1 cellular context compared by ENCODE assay signal in the genomic region with DNA sequence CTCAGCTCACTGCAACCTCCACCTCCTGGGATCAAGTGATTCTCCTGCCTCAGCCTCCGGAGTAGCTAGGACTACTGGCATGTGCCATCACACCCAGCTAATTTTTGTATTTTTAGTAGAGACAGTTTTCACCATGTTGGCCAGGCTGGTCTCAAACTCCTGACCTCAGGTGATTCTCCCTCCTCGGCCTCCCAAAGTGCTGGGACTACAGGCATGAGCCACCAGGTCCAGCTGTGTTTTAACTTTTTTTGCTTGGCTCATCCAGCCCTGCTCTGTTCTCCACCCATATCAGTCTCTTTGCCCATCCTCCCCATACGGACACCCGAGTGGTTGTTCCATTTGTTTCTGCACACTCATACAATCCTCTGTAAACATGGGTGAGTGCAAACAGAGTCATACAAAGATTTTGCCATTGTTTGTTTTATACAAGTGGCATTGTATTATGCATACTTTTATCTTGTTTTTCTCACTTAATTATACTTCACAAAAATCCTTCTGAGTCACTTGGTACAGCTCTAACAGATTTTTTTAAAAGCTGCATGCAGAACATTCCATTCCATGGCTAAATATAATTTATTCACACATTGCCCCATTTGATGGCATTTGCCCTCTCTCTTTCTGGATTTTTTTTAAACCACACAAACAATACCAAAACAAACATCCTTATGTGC.
A peak's percentile ranks its signal among the peaks of the same experiment; 100 is the strongest.
TF ChIP-seq lines count a peak whose summit lies in the region.

No MANE protein-coding gene starts in this region.

TF ChIP-seq in HepG2, 621 proteins besides CTCF, POLR2A, EP300 and RAD21 (continued from another document and continues in another):
- peak; percentile 78 for TF ChIP-seq FOXA1 (IDR thresholded peaks at IDR 0.05)
- peak; percentile 87 for TF ChIP-seq FOXA1 (CRISPR knock-in tag; IDR thresholded peaks at IDR 0.05)
- TF ChIP-seq CEBPB (IDR thresholded peaks at IDR 0.05; ENCODE audit: borderline replicate concordance, low read depth, low read length), result no peak
- no peak for TF ChIP-seq ZNF674 (CRISPR knock-in tag; IDR thresholded peaks at IDR 0.05; ENCODE audit: low read depth)
- TF ChIP-seq ZBTB1 (CRISPR knock-in tag; IDR thresholded peaks at IDR 0.05; ENCODE audit: borderline replicate concordance), result no peak
- TF ChIP-seq, protein P1, sequence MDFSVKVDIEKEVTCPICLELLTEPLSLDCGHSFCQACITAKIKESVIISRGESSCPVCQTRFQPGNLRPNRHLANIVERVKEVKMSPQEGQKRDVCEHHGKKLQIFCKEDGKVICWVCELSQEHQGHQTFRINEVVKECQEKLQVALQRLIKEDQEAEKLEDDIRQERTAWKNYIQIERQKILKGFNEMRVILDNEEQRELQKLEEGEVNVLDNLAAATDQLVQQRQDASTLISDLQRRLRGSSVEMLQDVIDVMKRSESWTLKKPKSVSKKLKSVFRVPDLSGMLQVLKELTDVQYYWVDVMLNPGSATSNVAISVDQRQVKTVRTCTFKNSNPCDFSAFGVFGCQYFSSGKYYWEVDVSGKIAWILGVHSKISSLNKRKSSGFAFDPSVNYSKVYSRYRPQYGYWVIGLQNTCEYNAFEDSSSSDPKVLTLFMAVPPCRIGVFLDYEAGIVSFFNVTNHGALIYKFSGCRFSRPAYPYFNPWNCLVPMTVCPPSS (IDR thresholded peaks at IDR 0.05), result no peak
- TF ChIP-seq ZNF589 (CRISPR knock-in tag; conservative IDR thresholded peaks at IDR 0.05), result no peak; the same call in 1 of the 2 replicates
- TF ChIP-seq ZNF788 (CRISPR knock-in tag; IDR thresholded peaks at IDR 0.05; ENCODE audit: borderline replicate concordance), result no peak
- TF ChIP-seq, protein P2, sequence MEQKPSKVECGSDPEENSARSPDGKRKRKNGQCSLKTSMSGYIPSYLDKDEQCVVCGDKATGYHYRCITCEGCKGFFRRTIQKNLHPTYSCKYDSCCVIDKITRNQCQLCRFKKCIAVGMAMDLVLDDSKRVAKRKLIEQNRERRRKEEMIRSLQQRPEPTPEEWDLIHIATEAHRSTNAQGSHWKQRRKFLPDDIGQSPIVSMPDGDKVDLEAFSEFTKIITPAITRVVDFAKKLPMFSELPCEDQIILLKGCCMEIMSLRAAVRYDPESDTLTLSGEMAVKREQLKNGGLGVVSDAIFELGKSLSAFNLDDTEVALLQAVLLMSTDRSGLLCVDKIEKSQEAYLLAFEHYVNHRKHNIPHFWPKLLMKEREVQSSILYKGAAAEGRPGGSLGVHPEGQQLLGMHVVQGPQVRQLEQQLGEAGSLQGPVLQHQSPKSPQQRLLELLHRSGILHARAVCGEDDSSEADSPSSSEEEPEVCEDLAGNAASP (CRISPR knock-in tag; IDR thresholded peaks at IDR 0.05; ENCODE audit: borderline replicate concordance), result no peak
- peak; percentile 50 for TF ChIP-seq TARDBP (CRISPR knock-in tag; IDR thresholded peaks at IDR 0.05)
- peak; percentile 33; the same call in 1 of the 2 replicates for TF ChIP-seq TCF7 (IDR thresholded peaks at IDR 0.05; ENCODE audit: low read depth)
- TF ChIP-seq KAT8 (CRISPR knock-in tag; IDR thresholded peaks at IDR 0.05), result no peak
- no peak for TF ChIP-seq MTF2 (CRISPR knock-in tag; IDR thresholded peaks at IDR 0.05; ENCODE audit: borderline replicate concordance)
- TF ChIP-seq, protein P3, sequence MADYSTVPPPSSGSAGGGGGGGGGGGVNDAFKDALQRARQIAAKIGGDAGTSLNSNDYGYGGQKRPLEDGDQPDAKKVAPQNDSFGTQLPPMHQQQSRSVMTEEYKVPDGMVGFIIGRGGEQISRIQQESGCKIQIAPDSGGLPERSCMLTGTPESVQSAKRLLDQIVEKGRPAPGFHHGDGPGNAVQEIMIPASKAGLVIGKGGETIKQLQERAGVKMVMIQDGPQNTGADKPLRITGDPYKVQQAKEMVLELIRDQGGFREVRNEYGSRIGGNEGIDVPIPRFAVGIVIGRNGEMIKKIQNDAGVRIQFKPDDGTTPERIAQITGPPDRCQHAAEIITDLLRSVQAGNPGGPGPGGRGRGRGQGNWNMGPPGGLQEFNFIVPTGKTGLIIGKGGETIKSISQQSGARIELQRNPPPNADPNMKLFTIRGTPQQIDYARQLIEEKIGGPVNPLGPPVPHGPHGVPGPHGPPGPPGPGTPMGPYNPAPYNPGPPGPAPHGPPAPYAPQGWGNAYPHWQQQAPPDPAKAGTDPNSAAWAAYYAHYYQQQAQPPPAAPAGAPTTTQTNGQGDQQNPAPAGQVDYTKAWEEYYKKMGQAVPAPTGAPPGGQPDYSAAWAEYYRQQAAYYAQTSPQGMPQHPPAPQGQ (CRISPR knock-in tag; IDR thresholded peaks at IDR 0.05; ENCODE audit: borderline replicate concordance), result no peak
- no peak; the same call in 1 of the 2 replicates for TF ChIP-seq ZSCAN9 (CRISPR knock-in tag; IDR thresholded peaks at IDR 0.05; ENCODE audit: borderline replicate concordance)
- TF ChIP-seq, protein P4, sequence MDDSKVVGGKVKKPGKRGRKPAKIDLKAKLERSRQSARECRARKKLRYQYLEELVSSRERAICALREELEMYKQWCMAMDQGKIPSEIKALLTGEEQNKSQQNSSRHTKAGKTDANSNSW (CRISPR knock-in tag; IDR thresholded peaks at IDR 0.05; ENCODE audit: borderline replicate concordance), result no peak
- no peak for TF ChIP-seq ZNF775 (CRISPR knock-in tag; IDR thresholded peaks at IDR 0.05; ENCODE audit: borderline replicate concordance)
- no peak for TF ChIP-seq ZNF343 (CRISPR knock-in tag; IDR thresholded peaks at IDR 0.05)
- TF ChIP-seq SMARCC2 (IDR thresholded peaks at IDR 0.05), result no peak
- 0 out of 2 replicates have a peak, but pooled peaks have one; percentile 46 for TF ChIP-seq FOXP4 (CRISPR knock-in tag; IDR thresholded peaks at IDR 0.05)
- no peak for TF ChIP-seq MNT (IDR thresholded peaks at IDR 0.05)
- TF ChIP-seq SYNCRIP (IDR thresholded peaks at IDR 0.05; ENCODE audit: insufficient read depth, low read depth, low read length), result no peak
- no peak for TF ChIP-seq PHB2 (IDR thresholded peaks at IDR 0.05; ENCODE audit: partially characterized antibody)
- TF ChIP-seq, protein P5, sequence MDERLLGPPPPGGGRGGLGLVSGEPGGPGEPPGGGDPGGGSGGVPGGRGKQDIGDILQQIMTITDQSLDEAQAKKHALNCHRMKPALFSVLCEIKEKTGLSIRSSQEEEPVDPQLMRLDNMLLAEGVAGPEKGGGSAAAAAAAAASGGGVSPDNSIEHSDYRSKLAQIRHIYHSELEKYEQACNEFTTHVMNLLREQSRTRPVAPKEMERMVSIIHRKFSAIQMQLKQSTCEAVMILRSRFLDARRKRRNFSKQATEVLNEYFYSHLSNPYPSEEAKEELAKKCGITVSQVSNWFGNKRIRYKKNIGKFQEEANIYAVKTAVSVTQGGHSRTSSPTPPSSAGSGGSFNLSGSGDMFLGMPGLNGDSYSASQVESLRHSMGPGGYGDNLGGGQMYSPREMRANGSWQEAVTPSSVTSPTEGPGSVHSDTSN (CRISPR knock-in tag; IDR thresholded peaks at IDR 0.05), result no peak
- TF ChIP-seq ZNF503 (CRISPR knock-in tag; IDR thresholded peaks at IDR 0.05), result 0 out of 2 replicates have a peak, but pooled peaks have one; percentile 24
- TF ChIP-seq ATF4 (CRISPR knock-in tag; IDR thresholded peaks at IDR 0.05), result no peak
- TF ChIP-seq FIP1L1 (IDR thresholded peaks at IDR 0.05; ENCODE audit: borderline replicate concordance, insufficient read depth, low read depth, low read length), result no peak
- no peak for TF ChIP-seq MIER2 (CRISPR knock-in tag; IDR thresholded peaks at IDR 0.05)
- TF ChIP-seq ZNF607 (CRISPR knock-in tag; IDR thresholded peaks at IDR 0.05; ENCODE audit: borderline replicate concordance), result no peak
- TF ChIP-seq POLR2AphosphoS5 (IDR thresholded peaks at IDR 0.05; ENCODE audit: low read depth, low read length), result peak; percentile 50
- TF ChIP-seq ZNF30 (CRISPR knock-in tag; IDR thresholded peaks at IDR 0.05), result no peak
- peak; percentile 89 for TF ChIP-seq SOX5 (CRISPR knock-in tag; IDR thresholded peaks at IDR 0.05; ENCODE audit: borderline replicate concordance)
- TF ChIP-seq, protein P6, sequence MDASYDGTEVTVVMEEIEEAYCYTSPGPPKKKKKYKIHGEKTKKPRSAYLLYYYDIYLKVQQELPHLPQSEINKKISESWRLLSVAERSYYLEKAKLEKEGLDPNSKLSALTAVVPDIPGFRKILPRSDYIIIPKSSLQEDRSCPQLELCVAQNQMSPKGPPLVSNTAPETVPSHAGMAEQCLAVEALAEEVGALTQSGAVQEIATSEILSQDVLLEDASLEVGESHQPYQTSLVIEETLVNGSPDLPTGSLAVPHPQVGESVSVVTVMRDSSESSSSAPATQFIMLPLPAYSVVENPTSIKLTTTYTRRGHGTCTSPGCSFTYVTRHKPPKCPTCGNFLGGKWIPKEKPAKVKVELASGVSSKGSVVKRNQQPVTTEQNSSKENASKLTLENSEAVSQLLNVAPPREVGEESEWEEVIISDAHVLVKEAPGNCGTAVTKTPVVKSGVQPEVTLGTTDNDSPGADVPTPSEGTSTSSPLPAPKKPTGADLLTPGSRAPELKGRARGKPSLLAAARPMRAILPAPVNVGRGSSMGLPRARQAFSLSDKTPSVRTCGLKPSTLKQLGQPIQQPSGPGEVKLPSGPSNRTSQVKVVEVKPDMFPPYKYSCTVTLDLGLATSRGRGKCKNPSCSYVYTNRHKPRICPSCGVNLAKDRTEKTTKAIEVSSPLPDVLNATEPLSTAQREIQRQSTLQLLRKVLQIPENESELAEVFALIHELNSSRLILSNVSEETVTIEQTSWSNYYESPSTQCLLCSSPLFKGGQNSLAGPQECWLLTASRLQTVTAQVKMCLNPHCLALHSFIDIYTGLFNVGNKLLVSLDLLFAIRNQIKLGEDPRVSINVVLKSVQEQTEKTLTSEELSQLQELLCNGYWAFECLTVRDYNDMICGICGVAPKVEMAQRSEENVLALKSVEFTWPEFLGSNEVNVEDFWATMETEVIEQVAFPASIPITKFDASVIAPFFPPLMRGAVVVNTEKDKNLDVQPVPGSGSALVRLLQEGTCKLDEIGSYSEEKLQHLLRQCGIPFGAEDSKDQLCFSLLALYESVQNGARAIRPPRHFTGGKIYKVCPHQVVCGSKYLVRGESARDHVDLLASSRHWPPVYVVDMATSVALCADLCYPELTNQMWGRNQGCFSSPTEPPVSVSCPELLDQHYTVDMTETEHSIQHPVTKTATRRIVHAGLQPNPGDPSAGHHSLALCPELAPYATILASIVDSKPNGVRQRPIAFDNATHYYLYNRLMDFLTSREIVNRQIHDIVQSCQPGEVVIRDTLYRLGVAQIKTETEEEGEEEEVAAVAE (CRISPR knock-in tag; IDR thresholded peaks at IDR 0.05; ENCODE audit: borderline replicate concordance), result no peak
- TF ChIP-seq ZNF138 (CRISPR knock-in tag; IDR thresholded peaks at IDR 0.05; ENCODE audit: low read depth), result no peak
- TF ChIP-seq ZNF543 (CRISPR knock-in tag; IDR thresholded peaks at IDR 0.05), result no peak
- TF ChIP-seq KLF11 (CRISPR knock-in tag; IDR thresholded peaks at IDR 0.05), result 0 out of 2 replicates have a peak, but pooled peaks have one; percentile 3
- TF ChIP-seq ADNP (CRISPR knock-in tag; IDR thresholded peaks at IDR 0.05), result no peak
- TF ChIP-seq NFE2L1 (CRISPR knock-in tag; IDR thresholded peaks at IDR 0.05; ENCODE audit: borderline replicate concordance), result no peak
- no peak for TF ChIP-seq SOX6 (IDR thresholded peaks at IDR 0.05)
- peak; percentile 84 for TF ChIP-seq SOX6 (CRISPR knock-in tag; IDR thresholded peaks at IDR 0.05)
